Comparison of ENCODE assay signal across 13 cellular contexts in the genomic region with DNA sequence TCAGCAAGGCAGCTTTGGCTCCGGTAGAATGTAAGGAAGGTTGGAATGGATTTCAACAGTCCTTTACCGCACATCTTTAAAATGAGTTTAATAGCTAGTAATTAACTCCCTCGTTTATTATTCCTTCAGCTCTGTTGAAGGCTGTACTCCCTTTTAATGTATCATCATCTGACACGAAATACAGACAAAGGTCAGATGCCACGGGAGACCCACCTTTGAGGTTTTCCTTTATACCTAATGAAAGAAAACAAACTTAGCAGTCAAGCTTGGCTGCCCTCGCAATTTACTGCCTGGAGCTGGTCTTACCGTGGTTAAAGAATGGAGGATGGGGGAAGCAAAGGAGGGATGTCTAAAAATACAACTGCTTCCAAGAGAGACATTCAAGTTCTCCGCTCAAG. TPM values are rescaled to one million over a fixed set of nuclear protein-coding genes. Genes with fewer than 3 reads are reported as not detected.
DNase-seq lines count a peak whose midpoint lies in the region; ATAC-seq and TF ChIP-seq lines count a peak whose summit lies in the region.
"Had no signal": no experiment of that assay in that cellular context is flagged by ENCODE, and none has a peak within 500 bp of the region (broad histone marks: within the 10 kb centered on the region; RNA-seq: fewer than 3 reads in every experiment).

No MANE protein-coding gene starts in this region.

- no peaks in the 10 kb centered on the region for H3K9me3 Mint-ChIP-seq in activated naive CD8-positive, alpha-beta T cell treated with anti-CD3 and anti-CD28 coated beads for 36 hours

- no peak for TF ChIP-seq CTCF in kidney epithelial cell (IDR thresholded peaks at IDR 0.05; ENCODE audit: insufficient read depth, low read length, poor library complexity, severe bottlenecking)
- no peak for TF ChIP-seq CTCF in omental fat pad (IDR thresholded peaks at IDR 0.05)

- peaks cover 5% of the 10 kb centered on the region for H3K4me1 Mint-ChIP-seq in activated naive CD8-positive, alpha-beta T cell treated with anti-CD3 and anti-CD28 coated beads for 36 hours

- H3K27ac Mint-ChIP-seq in activated naive CD8-positive, alpha-beta T cell treated with anti-CD3 and anti-CD28 coated beads for 36 hours, result no peak overlapping the region

- no peaks in the 10 kb centered on the region for H3K36me3 Mint-ChIP-seq in activated naive CD8-positive, alpha-beta T cell treated with anti-CD3 and anti-CD28 coated beads for 36 hours

- H3K36me3 ChIP-seq in kidney epithelial cell (ENCODE audit: control insufficient read depth, insufficient read depth, low read length), result no peaks in the 10 kb centered on the region
- H3K36me3 ChIP-seq: pancreas had no signal

- ATAC-seq in omental fat pad (ENCODE audit: low FRiP score) (no peak), HG02798 (IDR thresholded peaks at IDR 0.05; ENCODE audit: poor library complexity, unreplicated experiment) (no peak)
- ATAC-seq: K562, pancreas had no signal

- DNase-seq in NCI-H1105 treated with DMSO at 0.1 percent for 48 hours (lab: John Stamatoyannopoulos, UW) (peak; percentile 24), NCI-H1105 (lab: John Stamatoyannopoulos, UW) (no peak), kidney epithelial cell (ENCODE audit: low read depth) (no peak), skeletal muscle cell (ENCODE audit: low read depth) (no peak), omental fat pad (ENCODE audit: low spot score) (no peak)
- no peak for DNase-seq in activated naive CD8-positive, alpha-beta T cell treated with anti-CD3 and anti-CD28 coated beads for 36 hours
- DNase-seq in activated CD4-positive, alpha-beta T cell treated with anti-CD3 and anti-CD28 coated beads for 1 hour, result no peak
- DNase-seq: NCI-H446 had no signal

- H3K27me3 Mint-ChIP-seq in activated naive CD8-positive, alpha-beta T cell treated with anti-CD3 and anti-CD28 coated beads for 36 hours, result peaks cover 79% of the 10 kb centered on the region

- H3K4me3 Mint-ChIP-seq in activated naive CD8-positive, alpha-beta T cell treated with anti-CD3 and anti-CD28 coated beads for 36 hours, result peak overlapping the region; percentile 22

- peaks cover 28% of the 10 kb centered on the region for H3K27me3 ChIP-seq in kidney epithelial cell (ENCODE audit: control insufficient read depth, insufficient read depth, low read length)

- H3K4me3 ChIP-seq in kidney epithelial cell (ENCODE audit: low read depth, low read length) (peak overlapping the region; percentile 46), skeletal muscle cell (ENCODE audit: low read depth, low read length) (peak overlapping the region; percentile 34)
- H3K4me3 ChIP-seq: K562 had no signal

RNA-seq across cellular contexts. Expression of a gene that starts 1.1 kb away (rescaled TPM):
- total RNA-seq in activated naive CD8-positive, alpha-beta T cell treated with anti-CD3 and anti-CD28 coated beads for 36 hours, result not detected
- total RNA-seq in kidney epithelial cell (4.9 and 8.1 TPM in 2 replicates), omental fat pad (under 1 TPM in 2 of 4 donors, not detected in 2; 0.12 to 0.19 TPM)
- total RNA-seq: A172; activated CD8-positive, alpha-beta memory T cell treated with anti-CD3 and anti-CD28 coated beads for 36 hours had no signal
